ENCODE assay signal across 8 cellular contexts in the genomic region with DNA sequence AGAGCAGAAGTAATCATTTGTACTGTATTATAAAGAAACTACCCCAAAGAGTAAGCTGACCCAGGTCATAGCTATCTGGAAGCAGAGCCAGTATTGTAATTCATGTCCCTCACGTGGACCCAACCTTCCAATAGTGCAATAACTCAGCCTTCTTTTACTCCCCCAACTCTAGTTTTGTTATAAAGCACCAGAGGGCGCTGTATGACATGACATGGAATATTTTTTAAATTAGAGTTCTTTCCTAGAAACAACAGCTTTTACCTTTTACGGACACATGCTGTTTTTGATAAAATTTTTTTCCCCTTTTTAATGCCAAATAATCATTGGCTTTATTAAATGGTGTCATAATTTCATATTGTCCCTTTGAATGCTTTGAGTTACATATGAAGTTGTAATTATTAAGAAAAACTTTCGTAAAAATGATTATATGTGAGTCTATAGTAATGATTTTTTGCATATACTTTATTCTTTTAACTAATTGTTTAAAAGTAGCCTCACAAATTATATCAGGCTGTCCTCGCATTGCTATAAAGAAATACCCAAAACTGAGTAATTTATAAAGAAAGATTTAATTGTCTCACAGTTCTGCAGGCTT.
DNase-seq lines count a peak whose midpoint lies in the region; ATAC-seq and TF ChIP-seq lines count a peak whose summit lies in the region.

No MANE protein-coding gene starts in this region.

- no peaks in the 10 kb centered on the region for H3K9me3 ChIP-seq in RWPE2 (ENCODE audit: severe bottlenecking)
- no peaks in the 10 kb centered on the region for H3K9me3 ChIP-seq in esophagus muscularis mucosa

- no peak overlapping the region for H3K27ac Mint-ChIP-seq in nephron progenitor cell

- peaks cover 9% of the 10 kb centered on the region for H3K9me3 Mint-ChIP-seq in nephron progenitor cell

- 61% methylated on average over 5 of the region's 5 CpGs for WGBS in esophagus muscularis mucosa

- H3K27me3 Mint-ChIP-seq in nephron progenitor cell (ENCODE audit: low read depth, poor library complexity) = no peaks in the 10 kb centered on the region

- no peak overlapping the region for H3K4me3 ChIP-seq in RWPE2 (ENCODE audit: severe bottlenecking)
- no peak overlapping the region for H3K4me3 ChIP-seq in esophagus muscularis mucosa

- H3K4me3 Mint-ChIP-seq in nephron progenitor cell = no peak overlapping the region

- TF ChIP-seq EP300 in esophagus muscularis mucosa (IDR thresholded peaks at IDR 0.05) = no peak

- no peak for TF ChIP-seq POLR2A in esophagus muscularis mucosa (IDR thresholded peaks at IDR 0.05; ENCODE audit: low read depth)

- peak; percentile 4 for DNase-seq in DMS79 treated with DMSO at 0.1 percent for 48 hours (lab: John Stamatoyannopoulos, UW)
- DNase-seq in DMS79 (lab: John Stamatoyannopoulos, UW) = no peak
- DNase-seq in Kasumi-1 (lab: John Stamatoyannopoulos, UW) = peak; percentile 69 to 83
- DNase-seq in RWPE2 (ENCODE audit: low spot score) = no peak
- no peak for DNase-seq in esophagus muscularis mucosa (ENCODE audit: extremely low spot score)
- DNase-seq in nephron progenitor cell = no peak

- ATAC-seq in RWPE2 (ENCODE audit: low read depth) = peak; percentile 76
- no peak for ATAC-seq in GM19397 (IDR thresholded peaks at IDR 0.05; ENCODE audit: unreplicated experiment)
- ATAC-seq in GM19023 (IDR thresholded peaks at IDR 0.05; ENCODE audit: unreplicated experiment) = no peak

- H3K27ac ChIP-seq in RWPE2 (ENCODE audit: poor library complexity, severe bottlenecking) (no peak overlapping the region), esophagus muscularis mucosa (replicated peaks in 1 of 4) (peak overlapping the region in 1 of 4 donors; percentile 22)

- TF ChIP-seq CTCF in RWPE2 (IDR thresholded peaks at IDR 0.05; ENCODE audit: poor library complexity, severe bottlenecking) = peak; percentile 83
- TF ChIP-seq CTCF in esophagus muscularis mucosa (IDR thresholded peaks at IDR 0.05) = peak; percentile 68 to 80 (median 69)
- peak; percentile 40 for TF ChIP-seq CTCF in nephron progenitor cell (IDR thresholded peaks at IDR 0.05)

- no peaks in the 10 kb centered on the region for H3K4me1 Mint-ChIP-seq in nephron progenitor cell

- H3K27me3 ChIP-seq in RWPE2 (ENCODE audit: insufficient read depth, poor library complexity, severe bottlenecking) (no peaks in the 10 kb centered on the region), esophagus muscularis mucosa (no peaks in the 10 kb centered on the region)

- H3K4me1 ChIP-seq in RWPE2 (ENCODE audit: insufficient read depth, poor library complexity, severe bottlenecking) (no peaks in the 10 kb centered on the region), esophagus muscularis mucosa (peaks cover 0 to 9% (median 6%) of the 10 kb centered on the region in 4 donors)

- peaks cover 64% of the 10 kb centered on the region for H3K36me3 ChIP-seq in RWPE2 (ENCODE audit: low read depth)
- H3K36me3 ChIP-seq in esophagus muscularis mucosa = peaks cover 0 to 79% (median 39%) of the 10 kb centered on the region in 4 donors

- intact Hi-C loops in esophagus muscularis mucosa (cut with DNase I) = loop anchor here (2.0 kb wide), 1 partner anchor 113 kb away; no protein-coding TSS in a partner anchor

- H3K36me3 Mint-ChIP-seq in nephron progenitor cell (ENCODE audit: low read depth) = peaks cover 88% of the 10 kb centered on the region

Comparison
In these comparisons a context has a peak if more than half of its experiments do, and no peak if none do; other contexts are left out.
1. DNase-seq: peak in DMS79 treated with DMSO at 0.1 percent for 48 hours (single experiment) and Kasumi-1 (2 of 2); none in DMS79 (single experiment), RWPE2 (single experiment), esophagus muscularis mucosa (single experiment) and nephron progenitor cell (single experiment).
2. Peak in every context shown above with its lines, with median percentiles within 50 percentile points of each other: CTCF ChIP-seq.